27 cellular contexts compared by ENCODE assay signal in genomic region chr6:29336269-29336668, GRCh38. TPM values are rescaled to one million over a fixed set of nuclear protein-coding genes. Genes with fewer than 3 reads are reported as not detected.
"Had no signal": no experiment of that assay in that cellular context is flagged by ENCODE, and none has a peak within 500 bp of the region (broad histone marks: within the 10 kb centered on the region; RNA-seq: fewer than 3 reads in every experiment).

No MANE protein-coding gene starts in this region.

- FAIRE-seq: HepG2 had no signal

- H3K4me3 Mint-ChIP-seq: IgD-negative memory B cell had no signal

- H3K4me1 Mint-ChIP-seq: IgD-negative memory B cell had no signal

- H3K36me3 ChIP-seq: MG63 had no signal

- DNase-seq: Karpas-422, KG1, MG63, MV-4-11, NCI-H1048, NCI-H1105 treated with DMSO at 0.1 percent for 48 hours, NCI-H1417 treated with DMSO at 0.1 percent for 48 hours, NCI-H146, NCI-H1694 treated with DMSO at 0.1 percent for 48 hours, NCI-H1930, NCI-H2081, NCI-H2107, NCI-H2227 treated with DMSO at 0.1 percent for 48 hours, NCI-H524, NCI-H69, NCI-H774, PC-3, SHP77, SK-N-SH, T-helper 1 cell had no signal

- H3K4me3 ChIP-seq: MG63 had no signal

- H3K27ac Mint-ChIP-seq: IgD-negative memory B cell had no signal

- H3K27me3 ChIP-seq: MG63 had no signal

- ATAC-seq: HepG2, Panc1, PC-3 had no signal

- H3K9me3 ChIP-seq: MG63, SK-N-SH had no signal

- H3K27ac ChIP-seq: RWPE1 had no signal

RNA-seq across cellular contexts. Expression of gene OR5V1, which starts 32.4 kb away (rescaled TPM):
- total RNA-seq: HepG2, HT1080, NCI-H460, PC-3, SK-MEL-5 had no signal
- polyA plus RNA-seq: HepG2, IgD-negative memory B cell, SK-N-SH had no signal

RNA-seq across cellular contexts. Expression of gene OR14J1, which starts 34.8 kb away (rescaled TPM):
- total RNA-seq: HepG2, HT1080, NCI-H460, PC-3, SK-MEL-5 had no signal
- polyA plus RNA-seq: IgD-negative memory B cell, SK-N-SH had no signal

RNA-seq across cellular contexts. Expression of gene OR12D3, which starts 38.8 kb away (rescaled TPM):
- total RNA-seq: HepG2, HT1080, NCI-H460, PC-3, SK-MEL-5 had no signal
- polyA plus RNA-seq: HepG2, IgD-negative memory B cell, SK-N-SH had no signal

RNA-seq across cellular contexts. Expression of gene OR12D2, which starts 59.2 kb away (rescaled TPM):
- total RNA-seq: HepG2, HT1080, NCI-H460, PC-3, SK-MEL-5 had no signal
- polyA plus RNA-seq: IgD-negative memory B cell, SK-N-SH had no signal
